In the genomic region with DNA sequence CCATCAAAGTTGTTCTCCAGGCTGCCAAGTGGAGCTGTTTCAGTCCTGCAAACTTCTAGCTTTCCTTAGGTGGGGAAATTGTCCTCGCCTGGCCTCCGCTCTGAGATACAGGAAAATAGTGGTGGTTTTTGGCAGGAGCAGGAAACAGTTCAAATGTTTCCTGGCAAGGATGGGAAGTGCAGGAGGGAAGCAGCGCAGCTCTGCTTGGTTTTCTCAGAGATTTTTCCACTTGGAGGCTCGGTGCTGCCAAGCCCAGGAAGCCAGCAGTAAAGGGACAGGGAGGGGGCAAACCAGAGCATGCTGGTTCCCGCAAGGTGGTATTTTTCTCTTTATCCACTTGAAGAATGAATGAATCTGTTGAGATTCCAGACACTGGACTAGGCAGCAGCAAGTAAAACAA, we compare ENCODE assay signal across 11 cellular contexts. TPM values are rescaled to one million over a fixed set of nuclear protein-coding genes. Genes with fewer than 3 reads are reported as not detected.
"Had no signal": no experiment of that assay in that cellular context is flagged by ENCODE, and none has a peak within 500 bp of the region (broad histone marks: within the 10 kb centered on the region; RNA-seq: fewer than 3 reads in every experiment).

No MANE protein-coding gene starts in this region.

- H3K4me3 Mint-ChIP-seq: HFFc6, IgD-negative memory B cell had no signal

- H3K9me3 ChIP-seq: HAP-1 had no signal

- H3K27ac Mint-ChIP-seq: HFFc6, IgD-negative memory B cell had no signal

- H3K4me1 Mint-ChIP-seq: IgD-negative memory B cell had no signal

- H3K9me3 Mint-ChIP-seq: HFFc6, IgD-negative memory B cell had no signal

- H3K36me3 ChIP-seq: HAP-1 had no signal

- H3K4me3 ChIP-seq: GM23248, HAP-1 had no signal

- DNase-seq: GM23248, GOT3, H7, HFFc6 had no signal

- ATAC-seq: HCT116, HepG2 had no signal

- H3K27ac ChIP-seq: GM23248, HL-60 had no signal

- H3K4me1 ChIP-seq: HAP-1 had no signal

RNA-seq across cellular contexts. Expression of a gene that starts 17.0 kb away (rescaled TPM):
- total RNA-seq: GM23248, HT1080 had no signal
- polyA plus RNA-seq: GM23248 had no signal

RNA-seq across cellular contexts. Expression of a gene that starts 57.0 kb away (rescaled TPM):
- total RNA-seq: GM23248, H4, HepG2, HFFc6 had no signal
- polyA plus RNA-seq: GM23248, HepG2, IgD-negative memory B cell had no signal
